In genomic region chr2:199468561-199469513, GRCh38 we compare ENCODE assay signal across 10 cellular contexts. TPM values are rescaled to one million over a fixed set of nuclear protein-coding genes. Genes with fewer than 3 reads are reported as not detected.
DNase-seq lines count a peak whose midpoint lies in the region; ATAC-seq and TF ChIP-seq lines count a peak whose summit lies in the region.
"Had no signal": no experiment of that assay in that cellular context is flagged by ENCODE, and none has a peak within 500 bp of the region (broad histone marks: within the 10 kb centered on the region; RNA-seq: fewer than 3 reads in every experiment).

No MANE protein-coding gene starts in this region.

- H3K9me3 Mint-ChIP-seq in GM23338 = no peaks in the 10 kb centered on the region; the same call in 2 of the 3 replicates
- H3K9me3 Mint-ChIP-seq in WTC11 = no peaks in the 10 kb centered on the region

- no peaks in the 10 kb centered on the region for H3K36me3 ChIP-seq in GM23338 (ENCODE audit: insufficient read depth)
- H3K36me3 ChIP-seq in neuronal stem cell (replicated peaks in 1 of 2; ENCODE audit: control insufficient read depth in 2 of 2, insufficient read depth in 2 of 2, low read length in 2 of 2) = no peaks in the 10 kb centered on the region

- H4K91ac ChIP-seq in neuronal stem cell (ENCODE audit: low read depth, low read length, poor library complexity) = no peak overlapping the region

- no peaks in the 10 kb centered on the region; the same call in 1 of the 2 replicates for H4K20me1 ChIP-seq in GM23338 (replicated peaks; ENCODE audit: insufficient read depth)

- no peak overlapping the region for H2AK5ac ChIP-seq in neuronal stem cell (ENCODE audit: low read depth, low read length)

- H2BK120ac ChIP-seq in neuronal stem cell (ENCODE audit: low read depth, low read length) = no peak overlapping the region

- peaks cover 2 to 7% of the 10 kb centered on the region in 2 donors for H3K9me3 ChIP-seq in neuronal stem cell (replicated peaks in 1 of 2; ENCODE audit: control insufficient read depth in 2 of 2, insufficient read depth in 1 of 2, low read depth in 1 of 2, low read length in 2 of 2)

- H3K4ac ChIP-seq in neuronal stem cell (ENCODE audit: low read length) = no peak overlapping the region

- TF ChIP-seq CTCF in GM23338 (conservative IDR thresholded peaks at IDR 0.05; ENCODE audit: low read depth in 2 of 2) (peak; percentile 37 to 46), WTC11 (IDR thresholded peaks at IDR 0.05) (no peak), fibroblast of the aortic adventitia (IDR thresholded peaks at IDR 0.05; ENCODE audit: insufficient read depth, low read length) (peak; percentile 24), GM10266 (IDR thresholded peaks at IDR 0.05; ENCODE audit: control insufficient read depth, insufficient read depth, low read depth, missing control alignments) (no peak)

- H3K4me1 Mint-ChIP-seq in GM23338 = peaks cover 51% of the 10 kb centered on the region
- H3K4me1 Mint-ChIP-seq in WTC11 = peaks cover 58% of the 10 kb centered on the region

- H2AFZ ChIP-seq in GM23338 (peak overlapping the region; percentile 95), neuronal stem cell (ENCODE audit: low read length) (no peak overlapping the region)

- DNase-seq in GM23338 (ENCODE audit: low spot score) (peak; percentile 87), WTC11 (ENCODE audit: low spot score) (peak; percentile 71), fibroblast of the aortic adventitia (ENCODE audit: low read depth) (no peak), neuronal stem cell (ENCODE audit: low spot score) (peak; percentile 38), GM10266 (ENCODE audit: extremely low spot score) (no peak), SKM-1 treated with dmso at 0.1 percent for 144 hours (lab: John Stamatoyannopoulos, UW; ENCODE audit: unreplicated experiment) (no peak)
- DNase-seq in activated CD4-positive, alpha-beta T cell treated with anti-CD3 and anti-CD28 coated beads for 1 hour = no peak
- DNase-seq: central memory CD4-positive, alpha-beta T cell; DMS79 treated with DMSO at 0.1 percent for 48 hours; NCI-H1694 treated with DMSO at 0.1 percent for 48 hours had no signal

- H3K23ac ChIP-seq in neuronal stem cell (ENCODE audit: low read depth, low read length, poor library complexity) = no peak overlapping the region

- H3K27ac Mint-ChIP-seq in GM23338 = no peak overlapping the region
- no peak overlapping the region for H3K27ac Mint-ChIP-seq in WTC11

- no peaks in the 10 kb centered on the region for H3K9me2 ChIP-seq in GM23338 (ENCODE audit: insufficient read depth)

- H3K36me3 Mint-ChIP-seq in GM23338 (ENCODE audit: low read depth) = no peaks in the 10 kb centered on the region
- no peaks in the 10 kb centered on the region for H3K36me3 Mint-ChIP-seq in WTC11

- H2BK15ac ChIP-seq in neuronal stem cell (ENCODE audit: low read length) = no peak overlapping the region

- no peak overlapping the region for H3K18ac ChIP-seq in neuronal stem cell (ENCODE audit: low read length)

- no peak overlapping the region for H2BK5ac ChIP-seq in neuronal stem cell (ENCODE audit: low read length)

- POLR2A ChIA-PET in WTC11 (lab: Charles Lee) = interaction anchor here (1.0 to 1.2 kb wide), 2 partner anchors 9 to 14 kb away, joined by 3 to 5 read pairs; no protein-coding TSS in a partner anchor

- H3K27me3 ChIP-seq in GM23338 (ENCODE audit: insufficient read depth) = peaks cover 99% of the 10 kb centered on the region
- H3K27me3 ChIP-seq in neuronal stem cell (ENCODE audit: control insufficient read depth in 3 of 3, insufficient read depth in 3 of 3, low read depth in 1 of 3, low read length in 3 of 3) = peaks cover 58 to 90% (median 76%) of the 10 kb centered on the region in 3 experiments

- peak overlapping the region; percentile 79 for H3K4me3 Mint-ChIP-seq in GM23338
- peak overlapping the region; percentile 76 for H3K4me3 Mint-ChIP-seq in WTC11

- ATAC-seq in GM23338 = peak; percentile 11
- peak; percentile 18 for ATAC-seq in WTC11

- H3K14ac ChIP-seq in neuronal stem cell (ENCODE audit: low read length) = no peak overlapping the region

- no peaks in the 10 kb centered on the region for H3K79me1 ChIP-seq in neuronal stem cell (ENCODE audit: low read depth, low read length)

- no CpG with 5 or more reads among the region's 55 CpGs for WGBS in neuronal stem cell (ENCODE audit: extremely low coverage in 2 of 2, insufficient read length in 2 of 2, insufficient replicate concordance in 1 of 2), 2 donors

- H3K4me3 ChIP-seq in GM23338 (peak overlapping the region; percentile 71), fibroblast of the aortic adventitia (ENCODE audit: low read depth, low read length) (no peak overlapping the region), neuronal stem cell (ENCODE audit: low read length in 2 of 2) (peak overlapping the region in 1 of 2 donors; percentile 46)

- H3K27ac ChIP-seq in GM23338 (ENCODE audit: low read depth) (no peak overlapping the region), neuronal stem cell (replicated peaks; ENCODE audit: low read length) (no peak overlapping the region)

- H3K79me2 ChIP-seq in GM23338 (replicated peaks; ENCODE audit: insufficient read depth) = no peaks in the 10 kb centered on the region

- peaks cover 92% of the 10 kb centered on the region for H3K27me3 Mint-ChIP-seq in GM23338 (ENCODE audit: insufficient read depth, low read depth, poor library complexity)
- peaks cover 92% of the 10 kb centered on the region for H3K27me3 Mint-ChIP-seq in WTC11 (ENCODE audit: low read depth)

- H3K4me2 ChIP-seq in GM23338 = peak overlapping the region; percentile 85
- peak overlapping the region; percentile 75 for H3K4me2 ChIP-seq in neuronal stem cell (ENCODE audit: insufficient read depth, low read length, poor library complexity, severe bottlenecking)

- H3K4me1 ChIP-seq in GM23338 (ENCODE audit: insufficient read depth) (peaks cover 56% of the 10 kb centered on the region), neuronal stem cell (ENCODE audit: control insufficient read depth in 2 of 2, insufficient read depth in 1 of 2, low read depth in 1 of 2, low read length in 2 of 2) (peaks cover 0 to 12% of the 10 kb centered on the region in 2 donors)

- H4K8ac ChIP-seq in neuronal stem cell (ENCODE audit: low read depth, low read length) = no peak overlapping the region

- H2BK12ac ChIP-seq in neuronal stem cell (ENCODE audit: low read length) = no peak overlapping the region

- H3K9ac ChIP-seq in neuronal stem cell (ENCODE audit: low read depth, low read length, poor library complexity) = no peak overlapping the region

- peaks cover 6% of the 10 kb centered on the region for H3F3A ChIP-seq in GM23338 (replicated peaks; ENCODE audit: low read depth)

- CTCF ChIA-PET in WTC11 (lab: Charles Lee) = interaction anchor here (0.6 to 6.9 kb wide), 13 partner anchors 9 to 1163 kb away, joined by 3 to 136 read pairs (median 4); partner anchors contain the start of gene SATB2

TF ChIP-seq in GM23338, 12 proteins besides CTCF, POLR2A, EP300 and RAD21 (continues in another document):
- TF ChIP-seq JUNB (IDR thresholded peaks at IDR 0.05; ENCODE audit: unreplicated experiment) = no peak

TF ChIP-seq in WTC11, 78 proteins besides CTCF, POLR2A, EP300 and RAD21:
- TF ChIP-seq FOXJ3 (CRISPR knock-in tag; IDR thresholded peaks at IDR 0.05; ENCODE audit: borderline replicate concordance) (no peak), NFYB (CRISPR knock-in tag; conservative IDR thresholded peaks at IDR 0.05; ENCODE audit: low read depth) (no peak), MAX (CRISPR knock-in tag; IDR thresholded peaks at IDR 0.05) (no peak), MLX (CRISPR knock-in tag; IDR thresholded peaks at IDR 0.05) (no peak), NR3C1 (CRISPR knock-in tag; conservative IDR thresholded peaks at IDR 0.05; ENCODE audit: low read depth) (no peak), ATF2 (CRISPR knock-in tag; IDR thresholded peaks at IDR 0.05; ENCODE audit: borderline replicate concordance, low read depth) (no peak), TCF7 (CRISPR knock-in tag; IDR thresholded peaks at IDR 0.05; ENCODE audit: low read depth) (no peak), ETV6 (CRISPR knock-in tag; IDR thresholded peaks at IDR 0.05) (no peak), SP1 (CRISPR knock-in tag; conservative IDR thresholded peaks at IDR 0.05) (no peak)
TF ChIP-seq in WTC11: peak in this region for 0.

RNA-seq across cellular contexts. Expression of gene SATB2, which starts 11.1 kb away (rescaled TPM):
- 5.7 and 6.0 TPM in 2 replicates for total RNA-seq in GM23338 (2014; rRNA removed; shearing (Covaris generic))
- polyA plus RNA-seq in GM23338 (2016; fragmentation: Nextera tagmentation; extraction: Ambion mirVana) = 1.6 and 2.0 TPM in 2 replicates
- 14.9 to 22.1 TPM (median 16.6 TPM) in 3 replicates for total RNA-seq in WTC11 (2021)
- total RNA-seq in fibroblast of the aortic adventitia (ENCODE audit: low replicate concordance) = 2.3 and 12.7 TPM in 2 replicates
- 3.7 TPM for polyA plus RNA-seq in neuronal stem cell (2013, experiment 1 of 2)
- 3.7 TPM for polyA plus RNA-seq in neuronal stem cell (2013, experiment 2 of 2)

Comparison
In these comparisons a context has a peak if more than half of its experiments do, and no peak if none do; other contexts are left out.
1. DNase-seq: peak in GM23338 (single experiment), WTC11 (single experiment) and neuronal stem cell (single experiment); none in fibroblast of the aortic adventitia (single experiment), GM10266 (single experiment), SKM-1 treated with dmso at 0.1 percent for 144 hours (single experiment) and activated CD4-positive, alpha-beta T cell treated with anti-CD3 and anti-CD28 coated beads for 1 hour (single experiment).
2. CTCF ChIP-seq: peak in GM23338 (2 of 2) and fibroblast of the aortic adventitia (single experiment); none in WTC11 (single experiment) and GM10266 (single experiment).